ENCODE assay signal across 1 cellular context in the genomic region with DNA sequence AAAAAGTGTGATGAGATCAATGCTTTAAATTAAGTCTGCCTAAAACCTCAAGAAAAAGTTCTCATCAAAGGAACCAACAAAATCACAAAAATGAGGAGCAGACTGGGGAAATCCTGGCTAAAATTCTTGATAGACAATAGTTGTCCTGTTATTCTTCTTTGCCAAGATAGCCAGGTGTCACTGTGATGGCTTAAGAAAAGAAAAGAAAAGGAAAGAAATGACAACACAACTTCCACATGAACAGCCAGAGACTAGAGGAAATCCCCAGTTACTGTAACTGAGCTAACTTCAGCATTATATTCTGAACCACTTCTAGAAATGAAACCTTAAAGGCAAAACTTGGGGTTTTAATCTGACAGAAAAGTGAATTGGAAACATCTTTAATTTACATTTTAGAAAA.
A peak's percentile ranks its signal among the peaks of the same experiment; 100 is the strongest.
TF ChIP-seq lines count a peak whose summit lies in the region.

No MANE protein-coding gene starts in this region.

TF ChIP-seq in GM12878, 131 proteins besides CTCF, POLR2A, EP300 and RAD21 (continued from another document and continues in another):
- no peak for TF ChIP-seq IRF4 (IDR thresholded peaks at IDR 0.05; ENCODE audit: low read depth, low read length)
- no peak for TF ChIP-seq IRF3 (IDR thresholded peaks at IDR 0.05)
- TF ChIP-seq IRF5 (IDR thresholded peaks at IDR 0.05; ENCODE audit: borderline replicate concordance) = no peak
- TF ChIP-seq ATF7 (IDR thresholded peaks at IDR 0.05; ENCODE audit: low read depth) = peak; percentile 78
- TF ChIP-seq, protein P1, sequence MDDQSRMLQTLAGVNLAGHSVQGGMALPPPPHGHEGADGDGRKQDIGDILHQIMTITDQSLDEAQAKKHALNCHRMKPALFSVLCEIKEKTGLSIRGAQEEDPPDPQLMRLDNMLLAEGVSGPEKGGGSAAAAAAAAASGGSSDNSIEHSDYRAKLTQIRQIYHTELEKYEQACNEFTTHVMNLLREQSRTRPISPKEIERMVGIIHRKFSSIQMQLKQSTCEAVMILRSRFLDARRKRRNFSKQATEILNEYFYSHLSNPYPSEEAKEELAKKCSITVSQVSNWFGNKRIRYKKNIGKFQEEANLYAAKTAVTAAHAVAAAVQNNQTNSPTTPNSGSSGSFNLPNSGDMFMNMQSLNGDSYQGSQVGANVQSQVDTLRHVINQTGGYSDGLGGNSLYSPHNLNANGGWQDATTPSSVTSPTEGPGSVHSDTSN (IDR thresholded peaks at IDR 0.05; ENCODE audit: insufficient replicate concordance, low read depth, low read length) = no peak
- TF ChIP-seq JUND (IDR thresholded peaks at IDR 0.05; ENCODE audit: low read depth, low read length) = no peak
- TF ChIP-seq CBX5 (IDR thresholded peaks at IDR 0.05; ENCODE audit: low read depth) = no peak
- TF ChIP-seq, protein P2, sequence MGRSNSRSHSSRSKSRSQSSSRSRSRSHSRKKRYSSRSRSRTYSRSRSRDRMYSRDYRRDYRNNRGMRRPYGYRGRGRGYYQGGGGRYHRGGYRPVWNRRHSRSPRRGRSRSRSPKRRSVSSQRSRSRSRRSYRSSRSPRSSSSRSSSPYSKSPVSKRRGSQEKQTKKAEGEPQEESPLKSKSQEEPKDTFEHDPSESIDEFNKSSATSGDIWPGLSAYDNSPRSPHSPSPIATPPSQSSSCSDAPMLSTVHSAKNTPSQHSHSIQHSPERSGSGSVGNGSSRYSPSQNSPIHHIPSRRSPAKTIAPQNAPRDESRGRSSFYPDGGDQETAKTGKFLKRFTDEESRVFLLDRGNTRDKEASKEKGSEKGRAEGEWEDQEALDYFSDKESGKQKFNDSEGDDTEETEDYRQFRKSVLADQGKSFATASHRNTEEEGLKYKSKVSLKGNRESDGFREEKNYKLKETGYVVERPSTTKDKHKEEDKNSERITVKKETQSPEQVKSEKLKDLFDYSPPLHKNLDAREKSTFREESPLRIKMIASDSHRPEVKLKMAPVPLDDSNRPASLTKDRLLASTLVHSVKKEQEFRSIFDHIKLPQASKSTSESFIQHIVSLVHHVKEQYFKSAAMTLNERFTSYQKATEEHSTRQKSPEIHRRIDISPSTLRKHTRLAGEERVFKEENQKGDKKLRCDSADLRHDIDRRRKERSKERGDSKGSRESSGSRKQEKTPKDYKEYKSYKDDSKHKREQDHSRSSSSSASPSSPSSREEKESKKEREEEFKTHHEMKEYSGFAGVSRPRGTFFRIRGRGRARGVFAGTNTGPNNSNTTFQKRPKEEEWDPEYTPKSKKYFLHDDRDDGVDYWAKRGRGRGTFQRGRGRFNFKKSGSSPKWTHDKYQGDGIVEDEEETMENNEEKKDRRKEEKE (IDR thresholded peaks at IDR 0.05) = no peak
- no peak for TF ChIP-seq RBBP5 (conservative IDR thresholded peaks at IDR 0.05)
- TF ChIP-seq TAF1 (IDR thresholded peaks at IDR 0.05; ENCODE audit: borderline replicate concordance, low read depth, low read length) = no peak
- no peak for TF ChIP-seq SREBF2 (IDR thresholded peaks at IDR 0.05; ENCODE audit: low read length)
- no peak for TF ChIP-seq CHD4 (IDR thresholded peaks at IDR 0.05)
- TF ChIP-seq ASH2L (IDR thresholded peaks at IDR 0.05; ENCODE audit: borderline replicate concordance, low read depth) = no peak
- no peak for TF ChIP-seq KLF5 (IDR thresholded peaks at IDR 0.05; ENCODE audit: partially characterized antibody)
- TF ChIP-seq SMAD5 (IDR thresholded peaks at IDR 0.05; ENCODE audit: low read depth) = no peak
- TF ChIP-seq NFYA (IDR thresholded peaks at IDR 0.05; ENCODE audit: borderline replicate concordance, low read depth, low read length) = no peak
- TF ChIP-seq ATF3 (IDR thresholded peaks at IDR 0.05; ENCODE audit: borderline replicate concordance, extremely low read depth, low read depth, low read length) = no peak
- TF ChIP-seq NFXL1 (IDR thresholded peaks at IDR 0.05; ENCODE audit: borderline replicate concordance) = no peak
- TF ChIP-seq, protein P3, sequence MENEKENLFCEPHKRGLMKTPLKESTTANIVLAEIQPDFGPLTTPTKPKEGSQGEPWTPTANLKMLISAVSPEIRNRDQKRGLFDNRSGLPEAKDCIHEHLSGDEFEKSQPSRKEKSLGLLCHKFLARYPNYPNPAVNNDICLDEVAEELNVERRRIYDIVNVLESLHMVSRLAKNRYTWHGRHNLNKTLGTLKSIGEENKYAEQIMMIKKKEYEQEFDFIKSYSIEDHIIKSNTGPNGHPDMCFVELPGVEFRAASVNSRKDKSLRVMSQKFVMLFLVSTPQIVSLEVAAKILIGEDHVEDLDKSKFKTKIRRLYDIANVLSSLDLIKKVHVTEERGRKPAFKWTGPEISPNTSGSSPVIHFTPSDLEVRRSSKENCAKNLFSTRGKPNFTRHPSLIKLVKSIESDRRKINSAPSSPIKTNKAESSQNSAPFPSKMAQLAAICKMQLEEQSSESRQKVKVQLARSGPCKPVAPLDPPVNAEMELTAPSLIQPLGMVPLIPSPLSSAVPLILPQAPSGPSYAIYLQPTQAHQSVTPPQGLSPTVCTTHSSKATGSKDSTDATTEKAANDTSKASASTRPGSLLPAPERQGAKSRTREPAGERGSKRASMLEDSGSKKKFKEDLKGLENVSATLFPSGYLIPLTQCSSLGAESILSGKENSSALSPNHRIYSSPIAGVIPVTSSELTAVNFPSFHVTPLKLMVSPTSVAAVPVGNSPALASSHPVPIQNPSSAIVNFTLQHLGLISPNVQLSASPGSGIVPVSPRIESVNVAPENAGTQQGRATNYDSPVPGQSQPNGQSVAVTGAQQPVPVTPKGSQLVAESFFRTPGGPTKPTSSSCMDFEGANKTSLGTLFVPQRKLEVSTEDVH (IDR thresholded peaks at IDR 0.05; ENCODE audit: low read depth, partially characterized antibody) = no peak
- no peak for TF ChIP-seq CEBPZ (IDR thresholded peaks at IDR 0.05; ENCODE audit: low read depth, low read length)
- TF ChIP-seq USF1 (IDR thresholded peaks at IDR 0.05; ENCODE audit: borderline replicate concordance, extremely low read length, insufficient read depth, low read depth, low read length) = no peak
- no peak for TF ChIP-seq CREM (IDR thresholded peaks at IDR 0.05; ENCODE audit: low read depth)
- no peak for TF ChIP-seq ESRRA (IDR thresholded peaks at IDR 0.05; ENCODE audit: low read length)
- TF ChIP-seq SUPT20H (IDR thresholded peaks at IDR 0.05; ENCODE audit: borderline replicate concordance, control insufficient read depth, low read depth, low read length) = no peak
- TF ChIP-seq ZNF24 (IDR thresholded peaks at IDR 0.05) = no peak
- no peak for TF ChIP-seq HDAC2 (IDR thresholded peaks at IDR 0.05)
- no peak for TF ChIP-seq ZNF384 (IDR thresholded peaks at IDR 0.05; ENCODE audit: borderline replicate concordance, low read depth, low read length)
- TF ChIP-seq ZNF592 (IDR thresholded peaks at IDR 0.05) = no peak
- no peak for TF ChIP-seq ETV6 (conservative IDR thresholded peaks at IDR 0.05 in 1 of 2, IDR thresholded peaks at IDR 0.05 in 1 of 2; ENCODE audit: borderline replicate concordance in 1 of 2, low read depth in 1 of 2)
- TF ChIP-seq RCOR1 (conservative IDR thresholded peaks at IDR 0.05; ENCODE audit: low read depth, low read length) = no peak
- peak; percentile 46; the same call in 1 of the 2 replicates for TF ChIP-seq FOXM1 (IDR thresholded peaks at IDR 0.05; ENCODE audit: low read depth, low read length)
- no peak for TF ChIP-seq YY1 (IDR thresholded peaks at IDR 0.05; ENCODE audit: low read depth, low read length)
- TF ChIP-seq USF2 (IDR thresholded peaks at IDR 0.05; ENCODE audit: borderline replicate concordance, low read depth, low read length) = no peak
